9 cellular contexts compared by ENCODE assay signal in genomic region chr22:26585104-26585790, GRCh38. TPM values are rescaled to one million over a fixed set of nuclear protein-coding genes. Genes with fewer than 3 reads are reported as not detected.
DNase-seq lines count a peak whose midpoint lies in the region; ATAC-seq and TF ChIP-seq lines count a peak whose summit lies in the region.
"Had no signal": no experiment of that assay in that cellular context is flagged by ENCODE, and none has a peak within 500 bp of the region (broad histone marks: within the 10 kb centered on the region; RNA-seq: fewer than 3 reads in every experiment).

No MANE protein-coding gene starts in this region.

- H3K27me3 Mint-ChIP-seq in central memory CD8-positive, alpha-beta T cell, result no peaks in the 10 kb centered on the region
- H3K27me3 Mint-ChIP-seq in natural killer cell (ENCODE audit: low read depth in 2 of 2), result no peaks in the 10 kb centered on the region

- H3K4me3 ChIP-seq in BJ (ENCODE audit: low read depth, low read length), result no peak overlapping the region

- H3K9me3 Mint-ChIP-seq in central memory CD8-positive, alpha-beta T cell, result no peaks in the 10 kb centered on the region
- H3K9me3 Mint-ChIP-seq in natural killer cell, result no peaks in the 10 kb centered on the region

- peak overlapping the region; percentile 73 for H3K4me3 Mint-ChIP-seq in central memory CD8-positive, alpha-beta T cell
- H3K4me3 Mint-ChIP-seq in natural killer cell, result peak overlapping the region; percentile 82

- ATAC-seq in central memory CD8-positive, alpha-beta T cell (replicated peaks; ENCODE audit: extremely low read depth, poor library complexity, severe bottlenecking), result no peak
- no peak for ATAC-seq in natural killer cell
- no peak for ATAC-seq in GM19455 (IDR thresholded peaks at IDR 0.05; ENCODE audit: unreplicated experiment)
- ATAC-seq: Panc1 had no signal

- intact Hi-C loops in natural killer cell (cut with micrococcal nuclease), result loop anchor here (5.0 kb wide), 1 partner anchor 38 kb away; no protein-coding TSS in a partner anchor

- H3K27me3 ChIP-seq in BJ (ENCODE audit: control insufficient read depth, insufficient read depth, low read length), result no peaks in the 10 kb centered on the region

- H3K36me3 ChIP-seq in BJ (ENCODE audit: control insufficient read depth, insufficient read depth, low read length), result no peaks in the 10 kb centered on the region

- CTCF ChIA-PET in BJ (lab: Yijun Ruan, JAX), result interaction anchor here (0.7 to 1.7 kb wide), 3 partner anchors 9 to 31 kb away, joined by 4 read pairs; no protein-coding TSS in a partner anchor

- peak; percentile 37 for DNase-seq in BJ (ENCODE audit: low read depth)
- peak; percentile 98 for DNase-seq in M059J (ENCODE audit: low read depth)
- DNase-seq in central memory CD8-positive, alpha-beta T cell (ENCODE audit: low spot score in 2 of 2), result no peak
- DNase-seq in natural killer cell, result no peak
- no peak for DNase-seq in activated gamma-delta T cell (lab: John Stamatoyannopoulos, UW)
- no peak for DNase-seq in SIG-M5 (lab: John Stamatoyannopoulos, UW)
- no peak for DNase-seq in HuH-7 (ENCODE audit: low spot score)

- peaks cover 63% of the 10 kb centered on the region for H3K4me1 Mint-ChIP-seq in central memory CD8-positive, alpha-beta T cell
- H3K4me1 Mint-ChIP-seq in natural killer cell, result peaks cover 67 to 76% of the 10 kb centered on the region in 2 donors

- TF ChIP-seq CTCF in BJ (IDR thresholded peaks at IDR 0.05; ENCODE audit: insufficient read depth, low read depth, low read length) (peak; percentile 29; the same call in 1 of the 2 replicates), natural killer cell (IDR thresholded peaks at IDR 0.05) (no peak)

- POLR2A ChIA-PET in BJ (lab: Charles Lee), result no interaction called here

- H3K27ac Mint-ChIP-seq in central memory CD8-positive, alpha-beta T cell (ENCODE audit: low read depth), result peak overlapping the region; percentile 87
- peak overlapping the region; percentile 92 to 94 for H3K27ac Mint-ChIP-seq in natural killer cell

- peaks cover 53% of the 10 kb centered on the region for H3K36me3 Mint-ChIP-seq in central memory CD8-positive, alpha-beta T cell (ENCODE audit: insufficient read depth)
- no peaks in the 10 kb centered on the region for H3K36me3 Mint-ChIP-seq in natural killer cell

RNA-seq across cellular contexts. Expression of gene TPST2, which starts 4.7 kb away (rescaled TPM):
- polyA plus RNA-seq in BJ (2011; rRNA removed), result 48.1 and 84.9 TPM in 2 replicates
- 37.2 and 65.2 TPM in 2 replicates for polyA minus RNA-seq in BJ (2011; rRNA and poly(A)+ RNA removed)
- total RNA-seq in M059J (2014; rRNA removed; shearing (Covaris generic)), result 24.5 and 34.8 TPM in 2 replicates
- total RNA-seq in natural killer cell, result 100 to 1,000 TPM; 145 to 206 (median 155) TPM

RNA-seq across cellular contexts. Expression of gene CRYBB1, which starts 32.6 kb away (rescaled TPM):
- polyA plus RNA-seq in BJ (2011; rRNA removed), result not detected in 2 replicates
- not detected in 2 replicates for polyA minus RNA-seq in BJ (2011; rRNA and poly(A)+ RNA removed)
- total RNA-seq in M059J (2014; rRNA removed; shearing (Covaris generic)), result not detected in 2 replicates
- not detected for total RNA-seq in natural killer cell

RNA-seq across cellular contexts. Expression of gene CRYBA4, which starts 36.5 kb away (rescaled TPM):
- polyA plus RNA-seq in BJ (2011; rRNA removed), result not detected in 2 replicates
- polyA minus RNA-seq in BJ (2011; rRNA and poly(A)+ RNA removed), result not detected in 2 replicates
- total RNA-seq in M059J (2014; rRNA removed; shearing (Covaris generic)), result not detected in 2 replicates
- total RNA-seq in natural killer cell, result under 1 TPM in 1 of 3 donors, not detected in 2; 0.59 TPM

Comparison
In these comparisons a context has a peak if more than half of its experiments do, and no peak if none do; other contexts are left out.
1. DNase-seq: peak in BJ (single experiment) and M059J (single experiment); none in central memory CD8-positive, alpha-beta T cell (0 of 2), natural killer cell (single experiment), activated gamma-delta T cell (single experiment), SIG-M5 (single experiment) and HuH-7 (single experiment).